ENCODE assay signal across 9 cellular contexts in genomic region chrX:119885554-119886428, GRCh38. TPM values are rescaled to one million over a fixed set of nuclear protein-coding genes. Genes with fewer than 3 reads are reported as not detected.
A peak's percentile ranks its signal among the peaks of the same experiment; 100 is the strongest.
DNase-seq lines count a peak whose midpoint lies in the region; ATAC-seq, FAIRE-seq and TF ChIP-seq lines count a peak whose summit lies in the region.
"Had no signal": no experiment of that assay in that cellular context is flagged by ENCODE, and none has a peak within 500 bp of the region (broad histone marks: within the 10 kb centered on the region; RNA-seq: fewer than 3 reads in every experiment).

No MANE protein-coding gene starts in this region.

- H3K36me3 ChIP-seq in pancreas (no peaks in the 10 kb centered on the region), WERI-Rb-1 (no peaks in the 10 kb centered on the region)

- TF ChIP-seq CTCF in pancreas (IDR thresholded peaks at IDR 0.05) (no peak), WERI-Rb-1 (IDR thresholded peaks at IDR 0.05; ENCODE audit: low read depth, low read length) (no peak)

- H3K27me3 ChIP-seq in pancreas (no peaks in the 10 kb centered on the region), WERI-Rb-1 (ENCODE audit: insufficient read depth, low read depth, severe bottlenecking) (no peaks in the 10 kb centered on the region)

- FAIRE-seq in pancreas (lab: Jason Lieb, UNC): peak; percentile 54

- 68 to 74% methylated on average over 11 of the region's 11 CpGs for WGBS in pancreas, 2 donors

- H3K4me3 ChIP-seq in pancreas: no peak overlapping the region
- no peak overlapping the region for H3K4me3 ChIP-seq in WERI-Rb-1 (ENCODE audit: low read depth, low read length)

- DNase-seq in NCI-H1436 (lab: John Stamatoyannopoulos, UW): peak; percentile 20
- DNase-seq in NCI-H1436 treated with DMSO at 0.1 percent for 48 hours (lab: John Stamatoyannopoulos, UW): no peak
- peak; percentile 36 for DNase-seq in NOMO-1 treated with DMSO at 0.1 percent for 48 hours (lab: John Stamatoyannopoulos, UW; ENCODE audit: unreplicated experiment)
- peak; percentile 17 for DNase-seq in cerebellar cortex (ENCODE audit: low spot score)
- no peak for DNase-seq in pancreas
- no peak for DNase-seq in WERI-Rb-1

- no peaks in the 10 kb centered on the region for H3K4me1 ChIP-seq in pancreas

- H3K27ac ChIP-seq in pancreas: no peak overlapping the region
- no peak overlapping the region for H3K27ac ChIP-seq in WERI-Rb-1

- peak in 1 of 4 donors; percentile 37 for ATAC-seq in pancreas
- ATAC-seq in HG03039 (IDR thresholded peaks at IDR 0.05; ENCODE audit: unreplicated experiment): no peak
- no peak for ATAC-seq in esophagus mucosa

- intact Hi-C loops in pancreas (cut with DNase I): no loop called here

- H3K9me3 ChIP-seq in pancreas: no peaks in the 10 kb centered on the region
- no peaks in the 10 kb centered on the region for H3K9me3 ChIP-seq in WERI-Rb-1 (ENCODE audit: severe bottlenecking)

RNA-seq across cellular contexts. Expression of gene AKAP14, which starts 9.9 kb away (rescaled TPM):
- total RNA-seq in pancreas (not detected), esophagus mucosa (not detected)
- not detected for polyA plus RNA-seq in pancreas
- total RNA-seq: T-helper 2 cell treated with Interferon-gamma antibody and Interleukin-4, amounts not matched to agents 100 ng/mL and 5 ng/mL, for 36 hours had no signal

RNA-seq across cellular contexts. Expression of gene NDUFA1, which starts 14.2 kb away (rescaled TPM):
- total RNA-seq in pancreas (10 to 100 TPM; 28.8 to 47.2 (median 39.8) TPM), esophagus mucosa (84.3 TPM)
- 10 to 100 TPM; 82.3 to 87.1 TPM for polyA plus RNA-seq in pancreas

RNA-seq across cellular contexts. Expression of gene RNF113A, which starts 14.3 kb away (rescaled TPM):
- total RNA-seq in pancreas (10 to 100 TPM in 2 of 6 donors, 1 to 10 TPM in 4; 8.1 to 14.5 (median 9.3) TPM), esophagus mucosa (8.2 TPM)
- 10 to 100 TPM in 1 of 2 donors, 1 to 10 TPM in 1; 9.9 to 14.1 TPM for polyA plus RNA-seq in pancreas

RNA-seq across cellular contexts. Expression of gene UPF3B, which starts 33.0 kb away (rescaled TPM):
- total RNA-seq in pancreas (1 to 10 TPM; 1.9 to 3.5 (median 3.0) TPM), esophagus mucosa (3.7 TPM)
- 1 to 10 TPM; 6.8 to 8.6 TPM for polyA plus RNA-seq in pancreas

RNA-seq across cellular contexts. Expression of gene NKAP, which starts 57.8 kb away (rescaled TPM):
- total RNA-seq in pancreas (1 to 10 TPM; 2.0 to 4.0 (median 3.3) TPM), esophagus mucosa (3.9 TPM)
- 1 to 10 TPM; 2.5 to 5.5 TPM for polyA plus RNA-seq in pancreas

Comparison
In these comparisons a context has a peak if more than half of its experiments do, and no peak if none do; other contexts are left out.
1. DNase-seq: peak in NCI-H1436 (single experiment), NOMO-1 treated with DMSO at 0.1 percent for 48 hours (single experiment) and cerebellar cortex (single experiment); none in NCI-H1436 treated with DMSO at 0.1 percent for 48 hours (single experiment), pancreas (0 of 6) and WERI-Rb-1 (single experiment).